1 cellular context compared by ENCODE assay signal in genomic region chr20:63339154-63340094, GRCh38.
A peak's percentile ranks its signal among the peaks of the same experiment; 100 is the strongest.
TF ChIP-seq lines count a peak whose summit lies in the region.

No MANE protein-coding gene starts in this region.

TF ChIP-seq in HEK293, 187 proteins besides CTCF, POLR2A, EP300 and RAD21 (continued from another document):
- peak; percentile 14 for TF ChIP-seq ZBTB26 (tag by site-specific recombination; optimal IDR thresholded peaks at IDR 0.05)
- peak; percentile 99 for TF ChIP-seq ZBTB21 (tag by site-specific recombination; IDR thresholded peaks at IDR 0.05)
- TF ChIP-seq ZNF26 (tag by site-specific recombination; IDR thresholded peaks at IDR 0.05): peak; percentile 23; the same call in 1 of the 2 replicates
- TF ChIP-seq ZNF280D (tag by site-specific recombination; IDR thresholded peaks at IDR 0.05): peak; percentile 57; the same call in 1 of the 2 replicates
- 0 out of 2 replicates have a peak, but pooled peaks have one; percentile 35 for TF ChIP-seq PRDM4 (tag by site-specific recombination; IDR thresholded peaks at IDR 0.05)
- TF ChIP-seq ZNF580 (tag by site-specific recombination; IDR thresholded peaks at IDR 0.05): peak; percentile 50; the same call in 1 of the 2 replicates
- peak; percentile 65 for TF ChIP-seq ZNF398 (tag by site-specific recombination; IDR thresholded peaks at IDR 0.05)
- peak; percentile 94 for TF ChIP-seq ZSCAN23 (tag by site-specific recombination; IDR thresholded peaks at IDR 0.05)
